1 cellular context compared by ENCODE assay signal in the genomic region with DNA sequence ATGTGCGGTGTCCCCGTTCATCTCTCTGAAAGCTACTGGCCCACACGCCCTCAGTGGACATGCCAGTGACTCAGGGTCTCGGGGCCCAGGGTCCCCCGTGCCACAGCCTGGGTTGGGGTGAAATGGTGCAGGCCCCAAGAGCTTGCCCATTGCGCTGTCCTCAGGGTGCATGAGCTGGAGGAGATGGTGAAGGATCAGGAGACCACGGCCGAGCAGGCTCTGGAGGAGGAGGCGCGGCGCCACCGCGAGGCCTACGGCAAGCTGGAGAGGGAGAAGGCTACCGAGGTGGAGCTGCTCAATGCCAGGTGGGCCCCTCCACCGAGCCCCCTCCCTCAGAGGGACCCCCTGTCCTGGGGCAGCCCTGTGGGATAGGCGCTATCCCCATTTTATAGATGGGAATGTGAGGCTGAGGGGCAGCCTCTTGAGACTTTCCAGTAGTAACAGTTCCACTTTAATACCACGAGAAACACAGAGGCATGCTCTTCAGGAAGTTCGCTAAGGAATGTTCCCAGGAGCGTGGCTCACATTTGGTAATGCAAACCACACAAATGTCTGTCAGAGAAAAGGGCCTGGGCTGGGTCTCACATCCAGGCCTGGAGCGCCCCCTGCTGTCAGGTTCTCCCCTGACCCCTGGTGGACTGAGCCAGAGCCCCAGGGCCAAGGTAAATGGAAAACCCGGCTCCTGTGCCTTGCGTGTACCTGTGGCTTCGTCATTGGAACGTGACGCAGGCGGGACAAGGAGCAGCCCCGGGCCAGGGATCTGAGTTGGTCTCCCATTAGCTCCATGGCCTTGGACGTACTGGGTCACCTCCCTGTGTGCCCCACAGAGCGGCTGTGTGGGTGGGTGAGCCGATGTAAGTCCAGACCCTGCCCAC.
TF ChIP-seq lines count a peak whose summit lies in the region.

No MANE protein-coding gene starts in this region.

TF ChIP-seq in GM12878, 131 proteins besides CTCF, POLR2A, EP300 and RAD21 (continued from another document):
- peak; percentile 41; the same call in 1 of the 2 replicates for TF ChIP-seq CBFB (IDR thresholded peaks at IDR 0.05; ENCODE audit: low read depth)
- TF ChIP-seq, protein P1, sequence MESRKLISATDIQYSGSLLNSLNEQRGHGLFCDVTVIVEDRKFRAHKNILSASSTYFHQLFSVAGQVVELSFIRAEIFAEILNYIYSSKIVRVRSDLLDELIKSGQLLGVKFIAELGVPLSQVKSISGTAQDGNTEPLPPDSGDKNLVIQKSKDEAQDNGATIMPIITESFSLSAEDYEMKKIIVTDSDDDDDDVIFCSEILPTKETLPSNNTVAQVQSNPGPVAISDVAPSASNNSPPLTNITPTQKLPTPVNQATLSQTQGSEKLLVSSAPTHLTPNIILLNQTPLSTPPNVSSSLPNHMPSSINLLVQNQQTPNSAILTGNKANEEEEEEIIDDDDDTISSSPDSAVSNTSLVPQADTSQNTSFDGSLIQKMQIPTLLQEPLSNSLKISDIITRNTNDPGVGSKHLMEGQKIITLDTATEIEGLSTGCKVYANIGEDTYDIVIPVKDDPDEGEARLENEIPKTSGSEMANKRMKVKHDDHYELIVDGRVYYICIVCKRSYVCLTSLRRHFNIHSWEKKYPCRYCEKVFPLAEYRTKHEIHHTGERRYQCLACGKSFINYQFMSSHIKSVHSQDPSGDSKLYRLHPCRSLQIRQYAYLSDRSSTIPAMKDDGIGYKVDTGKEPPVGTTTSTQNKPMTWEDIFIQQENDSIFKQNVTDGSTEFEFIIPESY (IDR thresholded peaks at IDR 0.05): no peak
- TF ChIP-seq RUNX3 (IDR thresholded peaks at IDR 0.05; ENCODE audit: low read length): peak; percentile 58
- TF ChIP-seq SMC3 (IDR thresholded peaks at IDR 0.05; ENCODE audit: borderline replicate concordance, low read length): peak; percentile 99
- peak; percentile 67; the same call in 1 of the 2 replicates for TF ChIP-seq HDGF (IDR thresholded peaks at IDR 0.05)
- TF ChIP-seq, protein P2, sequence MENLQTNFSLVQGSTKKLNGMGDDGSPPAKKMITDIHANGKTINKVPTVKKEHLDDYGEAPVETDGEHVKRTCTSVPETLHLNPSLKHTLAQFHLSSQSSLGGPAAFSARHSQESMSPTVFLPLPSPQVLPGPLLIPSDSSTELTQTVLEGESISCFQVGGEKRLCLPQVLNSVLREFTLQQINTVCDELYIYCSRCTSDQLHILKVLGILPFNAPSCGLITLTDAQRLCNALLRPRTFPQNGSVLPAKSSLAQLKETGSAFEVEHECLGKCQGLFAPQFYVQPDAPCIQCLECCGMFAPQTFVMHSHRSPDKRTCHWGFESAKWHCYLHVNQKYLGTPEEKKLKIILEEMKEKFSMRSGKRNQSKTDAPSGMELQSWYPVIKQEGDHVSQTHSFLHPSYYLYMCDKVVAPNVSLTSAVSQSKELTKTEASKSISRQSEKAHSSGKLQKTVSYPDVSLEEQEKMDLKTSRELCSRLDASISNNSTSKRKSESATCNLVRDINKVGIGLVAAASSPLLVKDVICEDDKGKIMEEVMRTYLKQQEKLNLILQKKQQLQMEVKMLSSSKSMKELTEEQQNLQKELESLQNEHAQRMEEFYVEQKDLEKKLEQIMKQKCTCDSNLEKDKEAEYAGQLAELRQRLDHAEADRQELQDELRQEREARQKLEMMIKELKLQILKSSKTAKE (IDR thresholded peaks at IDR 0.05; ENCODE audit: low read depth, poor library complexity, severe bottlenecking): no peak
- TF ChIP-seq, protein P3, sequence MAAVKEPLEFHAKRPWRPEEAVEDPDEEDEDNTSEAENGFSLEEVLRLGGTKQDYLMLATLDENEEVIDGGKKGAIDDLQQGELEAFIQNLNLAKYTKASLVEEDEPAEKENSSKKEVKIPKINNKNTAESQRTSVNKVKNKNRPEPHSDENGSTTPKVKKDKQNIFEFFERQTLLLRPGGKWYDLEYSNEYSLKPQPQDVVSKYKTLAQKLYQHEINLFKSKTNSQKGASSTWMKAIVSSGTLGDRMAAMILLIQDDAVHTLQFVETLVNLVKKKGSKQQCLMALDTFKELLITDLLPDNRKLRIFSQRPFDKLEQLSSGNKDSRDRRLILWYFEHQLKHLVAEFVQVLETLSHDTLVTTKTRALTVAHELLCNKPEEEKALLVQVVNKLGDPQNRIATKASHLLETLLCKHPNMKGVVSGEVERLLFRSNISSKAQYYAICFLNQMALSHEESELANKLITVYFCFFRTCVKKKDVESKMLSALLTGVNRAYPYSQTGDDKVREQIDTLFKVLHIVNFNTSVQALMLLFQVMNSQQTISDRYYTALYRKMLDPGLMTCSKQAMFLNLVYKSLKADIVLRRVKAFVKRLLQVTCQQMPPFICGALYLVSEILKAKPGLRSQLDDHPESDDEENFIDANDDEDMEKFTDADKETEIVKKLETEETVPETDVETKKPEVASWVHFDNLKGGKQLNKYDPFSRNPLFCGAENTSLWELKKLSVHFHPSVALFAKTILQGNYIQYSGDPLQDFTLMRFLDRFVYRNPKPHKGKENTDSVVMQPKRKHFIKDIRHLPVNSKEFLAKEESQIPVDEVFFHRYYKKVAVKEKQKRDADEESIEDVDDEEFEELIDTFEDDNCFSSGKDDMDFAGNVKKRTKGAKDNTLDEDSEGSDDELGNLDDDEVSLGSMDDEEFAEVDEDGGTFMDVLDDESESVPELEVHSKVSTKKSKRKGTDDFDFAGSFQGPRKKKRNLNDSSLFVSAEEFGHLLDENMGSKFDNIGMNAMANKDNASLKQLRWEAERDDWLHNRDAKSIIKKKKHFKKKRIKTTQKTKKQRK (IDR thresholded peaks at IDR 0.05; ENCODE audit: low read depth, low read length): no peak
- TF ChIP-seq YY1 (IDR thresholded peaks at IDR 0.05; ENCODE audit: low read depth, low read length): peak; percentile 81
- no peak; the same call in 1 of the 2 replicates for TF ChIP-seq RB1 (IDR thresholded peaks at IDR 0.05; ENCODE audit: borderline replicate concordance)
- 0 out of 3 replicates have a peak, but pooled peaks have one; percentile 40 for TF ChIP-seq POU2F2 (IDR thresholded peaks at IDR 0.05; ENCODE audit: borderline replicate concordance, low read depth, low read length)
- TF ChIP-seq PAX8 (IDR thresholded peaks at IDR 0.05): no peak
- TF ChIP-seq HCFC1 (IDR thresholded peaks at IDR 0.05; ENCODE audit: low read length): no peak
- no peak for TF ChIP-seq BMI1 (IDR thresholded peaks at IDR 0.05; ENCODE audit: borderline replicate concordance)
- no peak for TF ChIP-seq SUZ12 (IDR thresholded peaks at IDR 0.05; ENCODE audit: unreplicated experiment)
- TF ChIP-seq EED (IDR thresholded peaks at IDR 0.05; ENCODE audit: low read depth): no peak
- TF ChIP-seq SIX5 (IDR thresholded peaks at IDR 0.05; ENCODE audit: low read depth, low read length, severe bottlenecking): no peak
